Comparison of ENCODE assay signal across 9 cellular contexts in genomic region chr12:111773801-111774551, GRCh38. TPM values are rescaled to one million over a fixed set of nuclear protein-coding genes. Genes with fewer than 3 reads are reported as not detected.
DNase-seq lines count a peak whose midpoint lies in the region; ATAC-seq, FAIRE-seq and TF ChIP-seq lines count a peak whose summit lies in the region.
"Had no signal": no experiment of that assay in that cellular context is flagged by ENCODE, and none has a peak within 500 bp of the region (broad histone marks: within the 10 kb centered on the region; RNA-seq: fewer than 3 reads in every experiment).

No MANE protein-coding gene starts in this region.

- DNase-seq in C1 segment of cervical spinal cord (lab: John Stamatoyannopoulos, UW) (peak in 9 of 14 donors; percentile 9 to 65 (median 27)), amygdala (lab: John Stamatoyannopoulos, UW) (peak in 29 of 56 donors; percentile 4 to 66 (median 29)), kidney tubule cell (ENCODE audit: low spot score) (peak; percentile 92), D721Med (ENCODE audit: insufficient read length, low spot score) (no peak), NCI-H1092 treated with DMSO at 0.1 percent for 48 hours (lab: John Stamatoyannopoulos, UW) (no peak)

- no peak for FAIRE-seq in D721Med (lab: Jason Lieb, UNC)

- ATAC-seq in HG02870 (IDR thresholded peaks at IDR 0.05; ENCODE audit: unreplicated experiment) = peak; percentile 45
- no peak for ATAC-seq in HG03565 (IDR thresholded peaks at IDR 0.05; ENCODE audit: unreplicated experiment)
- ATAC-seq: HCT116 had no signal

- no peak for TF ChIP-seq CTCF in D721Med (IDR thresholded peaks at IDR 0.05; ENCODE audit: insufficient read depth, missing control alignments)

- H3K27ac ChIP-seq in temporal lobe (ENCODE audit: low read depth, low read length) = peak overlapping the region; percentile 75

RNA-seq across cellular contexts. Expression of gene ALDH2, which starts 7.2 kb away (rescaled TPM):
- total RNA-seq in temporal lobe = 11.1 TPM

Comparison
In these comparisons a context has a peak if more than half of its experiments do, and no peak if none do; other contexts are left out.
1. DNase-seq: peak in C1 segment of cervical spinal cord (9 of 14), amygdala (29 of 56) and kidney tubule cell (single experiment); none in D721Med (single experiment) and NCI-H1092 treated with DMSO at 0.1 percent for 48 hours (single experiment).